In genomic region chr11:120023120-120023519, GRCh38 we compare ENCODE assay signal across 19 cellular contexts.
DNase-seq lines count a peak whose midpoint lies in the region; ATAC-seq and TF ChIP-seq lines count a peak whose summit lies in the region.
"Had no signal": no experiment of that assay in that cellular context is flagged by ENCODE, and none has a peak within 500 bp of the region (broad histone marks: within the 10 kb centered on the region; RNA-seq: fewer than 3 reads in every experiment).

No MANE protein-coding gene starts in this region.

- peak overlapping the region; percentile 4 for H3K4me3 ChIP-seq in ectodermal cell (ENCODE audit: insufficient read depth, low read depth, low read length)
- H3K4me3 ChIP-seq in PC-3 (ENCODE audit: low read length), result no peak overlapping the region
- H3K4me3 ChIP-seq: GM12878, GM23248 had no signal

- POLR2A ChIA-PET in PC-3 (lab: Charles Lee; ENCODE audit: unreplicated experiment), result no interaction called here
- POLR2A ChIA-PET in CD4-positive, alpha-beta T cell (lab: Charles Lee), result no interaction called here

- intact Hi-C loops in cardiac septum (cut with DNase I) (no loop called here), left ventricle myocardium superior (cut with micrococcal nuclease) (no loop called here), PC-3 (cut with micrococcal nuclease) (no loop called here)
- intact Hi-C loops in CD4-positive, alpha-beta T cell (cut with DNase I, micrococcal nuclease), result no loop called here

- H3K27me3 ChIP-seq in ectodermal cell (ENCODE audit: control insufficient read depth, insufficient read depth, low read length, poor library complexity, severe bottlenecking) (no peaks in the 10 kb centered on the region), PC-3 (ENCODE audit: low read length) (peaks cover 65% of the 10 kb centered on the region)
- peaks cover under 1% of the 10 kb centered on the region for H3K27me3 ChIP-seq in CD4-positive, alpha-beta T cell (ENCODE audit: control insufficient read depth, insufficient read depth, low read length)

- DNase-seq in cardiac septum (ENCODE audit: low spot score) (peak; percentile 19), left ventricle myocardium superior (no peak), islet precursor cell (peak; percentile 54), type B pancreatic cell (ENCODE audit: extremely low spot score, unreplicated experiment) (peak; percentile 27), PC-3 (no peak), pons (ENCODE audit: low spot score) (no peak)
- DNase-seq in CD4-positive, alpha-beta T cell, result no peak
- DNase-seq: GM23248, MV-4-11, NCI-H1105 treated with DMSO at 0.1 percent for 48 hours, NCI-H1694, NCI-H446, NCI-H526 treated with DMSO at 0.1 percent for 48 hours had no signal

- H3K9me3 Mint-ChIP-seq in type B pancreatic cell, result no peaks in the 10 kb centered on the region
- no peaks in the 10 kb centered on the region for H3K9me3 Mint-ChIP-seq in CD4-positive, alpha-beta T cell
- H3K9me3 Mint-ChIP-seq: IgD-negative memory B cell had no signal

- TF ChIP-seq CTCF in type B pancreatic cell (conservative IDR thresholded peaks at IDR 0.05) (no peak), PC-3 (conservative IDR thresholded peaks at IDR 0.05; ENCODE audit: low read depth, low read length) (no peak)
- no peak for TF ChIP-seq CTCF in CD4-positive, alpha-beta T cell (IDR thresholded peaks at IDR 0.05)

- no peaks in the 10 kb centered on the region for H3F3A ChIP-seq in PC-3 (ENCODE audit: low read length, unreplicated experiment)

- H3K36me3 Mint-ChIP-seq in type B pancreatic cell, result no peaks in the 10 kb centered on the region
- H3K36me3 Mint-ChIP-seq in CD4-positive, alpha-beta T cell (ENCODE audit: low read depth), result no peaks in the 10 kb centered on the region
- H3K36me3 Mint-ChIP-seq: IgD-negative memory B cell had no signal

- no peak overlapping the region for H3K4me3 Mint-ChIP-seq in type B pancreatic cell
- H3K4me3 Mint-ChIP-seq in CD4-positive, alpha-beta T cell, result no peak overlapping the region

- H3K9me3 ChIP-seq in ectodermal cell (ENCODE audit: control insufficient read depth, low read length) (no peaks in the 10 kb centered on the region), PC-3 (ENCODE audit: low read length) (no peaks in the 10 kb centered on the region)
- no peaks in the 10 kb centered on the region for H3K9me3 ChIP-seq in CD4-positive, alpha-beta T cell (ENCODE audit: control insufficient read depth, low read length)

- ATAC-seq in left ventricle myocardium superior (no peak), PC-3 (no peak)
- no peak for ATAC-seq in CD4-positive, alpha-beta T cell (ENCODE audit: poor library complexity)
- ATAC-seq: GM12878, Panc1, SK-N-SH treated with all-trans-retinoic acid at 6 μM for 48 hours had no signal

- H3K27ac Mint-ChIP-seq in type B pancreatic cell, result no peak overlapping the region
- no peak overlapping the region for H3K27ac Mint-ChIP-seq in CD4-positive, alpha-beta T cell
- H3K27ac Mint-ChIP-seq: IgD-negative memory B cell had no signal

- no peaks in the 10 kb centered on the region for H3K36me3 ChIP-seq in ectodermal cell (ENCODE audit: control insufficient read depth, insufficient read depth, low read length)
- H3K36me3 ChIP-seq in PC-3 (ENCODE audit: low read depth, low read length), result no peaks in the 10 kb centered on the region

- peaks cover 20% of the 10 kb centered on the region for H3K4me1 ChIP-seq in ectodermal cell (ENCODE audit: control insufficient read depth, insufficient read depth, low read length)
- no peaks in the 10 kb centered on the region for H3K4me1 ChIP-seq in PC-3 (ENCODE audit: insufficient read depth, low read length)

- peaks cover 6% of the 10 kb centered on the region for H3K4me1 Mint-ChIP-seq in type B pancreatic cell (ENCODE audit: unreplicated experiment)
- no peaks in the 10 kb centered on the region for H3K4me1 Mint-ChIP-seq in CD4-positive, alpha-beta T cell (ENCODE audit: low read depth)

- no TSS peak for BruUV-seq in PC-3 (replicated peaks; lab: Mats Ljungman, UMichigan)

- H3K9ac ChIP-seq in PC-3 (ENCODE audit: low read length), result no peak overlapping the region
- H3K9ac ChIP-seq: GM23248 had no signal

- H3K27ac ChIP-seq in ectodermal cell (ENCODE audit: insufficient read depth, low read depth, low read length, poor library complexity, severe bottlenecking) (no peak overlapping the region), PC-3 (ENCODE audit: low read length) (no peak overlapping the region)
- no peak overlapping the region for H3K27ac ChIP-seq in CD4-positive, alpha-beta T cell (ENCODE audit: low read depth, low read length)
- H3K27ac ChIP-seq: C4-2B, GM23248 had no signal

- CTCF ChIA-PET in PC-3 (lab: Charles Lee), result no interaction called here
- CTCF ChIA-PET in CD4-positive, alpha-beta T cell (lab: Charles Lee), result no interaction called here

- no peak overlapping the region for H2AFZ ChIP-seq in PC-3 (ENCODE audit: low read length)
- H2AFZ ChIP-seq: GM23248 had no signal

- H3K4me2 ChIP-seq in PC-3 (ENCODE audit: low read length), result no peak overlapping the region

- WGBS in ectodermal cell, 2 experiments, result 0 to 6% methylated on average over 1 of the region's 1 CpG

- no peaks in the 10 kb centered on the region for H3K9me2 ChIP-seq in PC-3 (replicated peaks; ENCODE audit: low read length)

- H3K79me2 ChIP-seq in PC-3 (ENCODE audit: low read length), result no peaks in the 10 kb centered on the region

- H3K27me3 Mint-ChIP-seq in type B pancreatic cell, result no peaks in the 10 kb centered on the region
- H3K27me3 Mint-ChIP-seq in CD4-positive, alpha-beta T cell, result peaks cover 27% of the 10 kb centered on the region

- no peaks in the 10 kb centered on the region for H4K20me1 ChIP-seq in PC-3 (ENCODE audit: low read length)

Comparison
In these comparisons a context has a peak if more than half of its experiments do, and no peak if none do; other contexts are left out.
1. DNase-seq: peak in cardiac septum (single experiment), islet precursor cell (single experiment) and type B pancreatic cell (single experiment); none in left ventricle myocardium superior (single experiment), PC-3 (single experiment), CD4-positive, alpha-beta T cell (0 of 10) and pons (single experiment).